1 cellular context compared by ENCODE assay signal in genomic region chr1:28811766-28812668, GRCh38.
TF ChIP-seq lines count a peak whose summit lies in the region.

TSS of gene OPRD1 (plus strand) at chr1:28812170. CDS start at chr1:28812384, 214 bp downstream.

TF ChIP-seq in K562, 482 proteins besides CTCF, POLR2A, EP300 and RAD21 (continued from another document):
- TF ChIP-seq TEAD4 (IDR thresholded peaks at IDR 0.05; ENCODE audit: low read length), result no peak
- TF ChIP-seq TEAD4 (CRISPR knock-in tag; IDR thresholded peaks at IDR 0.05; ENCODE audit: borderline replicate concordance), result no peak
- TF ChIP-seq, protein P1, sequence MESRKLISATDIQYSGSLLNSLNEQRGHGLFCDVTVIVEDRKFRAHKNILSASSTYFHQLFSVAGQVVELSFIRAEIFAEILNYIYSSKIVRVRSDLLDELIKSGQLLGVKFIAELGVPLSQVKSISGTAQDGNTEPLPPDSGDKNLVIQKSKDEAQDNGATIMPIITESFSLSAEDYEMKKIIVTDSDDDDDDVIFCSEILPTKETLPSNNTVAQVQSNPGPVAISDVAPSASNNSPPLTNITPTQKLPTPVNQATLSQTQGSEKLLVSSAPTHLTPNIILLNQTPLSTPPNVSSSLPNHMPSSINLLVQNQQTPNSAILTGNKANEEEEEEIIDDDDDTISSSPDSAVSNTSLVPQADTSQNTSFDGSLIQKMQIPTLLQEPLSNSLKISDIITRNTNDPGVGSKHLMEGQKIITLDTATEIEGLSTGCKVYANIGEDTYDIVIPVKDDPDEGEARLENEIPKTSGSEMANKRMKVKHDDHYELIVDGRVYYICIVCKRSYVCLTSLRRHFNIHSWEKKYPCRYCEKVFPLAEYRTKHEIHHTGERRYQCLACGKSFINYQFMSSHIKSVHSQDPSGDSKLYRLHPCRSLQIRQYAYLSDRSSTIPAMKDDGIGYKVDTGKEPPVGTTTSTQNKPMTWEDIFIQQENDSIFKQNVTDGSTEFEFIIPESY (CRISPR knock-in tag; IDR thresholded peaks at IDR 0.05), result peak; percentile 83
